Comparison of ENCODE assay signal across 11 cellular contexts in genomic region chr1:11522400-11523235, GRCh38. TPM values are rescaled to one million over a fixed set of nuclear protein-coding genes. Genes with fewer than 3 reads are reported as not detected.
"Had no signal": no experiment of that assay in that cellular context is flagged by ENCODE, and none has a peak within 500 bp of the region (broad histone marks: within the 10 kb centered on the region; RNA-seq: fewer than 3 reads in every experiment).

No MANE protein-coding gene starts in this region.

- DNase-seq: activated CD4-positive, alpha-beta T cell treated with anti-CD3 and anti-CD28 coated beads, Interleukin-2, amount 10 ng/mL, durations not matched to agents 7 days and 5 days; activated effector memory CD4-positive, alpha-beta T cell treated with Interleukin-2 at 50 U/mL for 16 hours; activated T-cell treated with anti-CD3 and anti-CD28 coated beads, Interleukin-2, amount 50 U/mL, for 1 hour; esophagus squamous epithelium; foreskin fibroblast; glutamatergic neuron; pancreas had no signal

- H3K36me3 ChIP-seq: esophagus squamous epithelium, pancreas, tibial nerve had no signal

- FAIRE-seq: endometrium, pancreas had no signal

- H3K4me3 ChIP-seq: esophagus squamous epithelium, pancreas, tibial nerve had no signal

- H3K27ac ChIP-seq: esophagus squamous epithelium, pancreas, tibial nerve had no signal

- H3K27me3 ChIP-seq: esophagus squamous epithelium, pancreas, tibial nerve had no signal

- ATAC-seq: left colon, pancreas had no signal

- H3K4me1 ChIP-seq: esophagus squamous epithelium, pancreas, tibial nerve had no signal

- H3K9me3 ChIP-seq: esophagus squamous epithelium, pancreas, tibial nerve had no signal

RNA-seq across cellular contexts. Expression of gene DISP3, which starts 43.7 kb away (rescaled TPM):
- total RNA-seq: skeletal muscle tissue had no signal
